In genomic region chr1:206886831-206887230, GRCh38 we compare ENCODE assay signal across 1 cellular context.
A peak's percentile ranks its signal among the peaks of the same experiment; 100 is the strongest.
TF ChIP-seq lines count a peak whose summit lies in the region.

No MANE protein-coding gene starts in this region.

TF ChIP-seq in IMR-90, 13 proteins besides CTCF, POLR2A, EP300 and RAD21:
- TF ChIP-seq USF2 (IDR thresholded peaks at IDR 0.05; ENCODE audit: low read depth, low read length) (no peak), CHD1 (IDR thresholded peaks at IDR 0.05; ENCODE audit: low read depth, low read length) (no peak), CEBPB (IDR thresholded peaks at IDR 0.05; ENCODE audit: low read depth, low read length) (peak; percentile 32; the same call in 1 of the 2 replicates), MAFK (IDR thresholded peaks at IDR 0.05; ENCODE audit: low read depth, low read length) (no peak)
